ENCODE assay signal across 11 cellular contexts in the genomic region with DNA sequence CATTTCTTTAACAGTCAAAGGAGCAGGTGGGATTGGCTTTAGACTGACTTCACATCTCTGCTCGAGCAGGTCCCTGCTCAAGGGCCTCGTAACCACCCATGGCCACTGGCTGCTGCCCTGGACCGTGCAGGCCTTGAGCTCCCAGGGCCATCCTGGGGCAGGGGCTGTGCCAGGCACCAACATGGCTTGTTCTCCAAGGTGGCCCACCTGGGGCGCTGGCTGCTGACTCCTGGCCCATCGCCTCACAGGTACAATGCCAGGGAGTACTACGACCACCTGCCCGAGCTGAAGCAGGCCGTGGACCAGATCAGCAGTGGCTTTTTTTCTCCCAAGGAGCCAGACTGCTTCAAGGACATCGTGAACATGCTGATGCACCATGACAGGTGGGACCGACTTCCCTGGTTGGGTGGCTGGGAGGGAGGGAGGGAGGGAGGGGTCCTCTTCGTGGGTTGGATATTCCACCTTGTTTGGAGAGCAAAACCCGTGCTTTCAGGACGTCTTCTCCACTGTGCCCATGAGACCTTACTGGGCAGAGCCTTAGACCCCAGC. TPM values are rescaled to one million over a fixed set of nuclear protein-coding genes. Genes with fewer than 3 reads are reported as not detected.
A peak's percentile ranks its signal among the peaks of the same experiment; 100 is the strongest.
DNase-seq lines count a peak whose midpoint lies in the region; ATAC-seq and TF ChIP-seq lines count a peak whose summit lies in the region.
"Had no signal": no experiment of that assay in that cellular context is flagged by ENCODE, and none has a peak within 500 bp of the region (broad histone marks: within the 10 kb centered on the region; RNA-seq: fewer than 3 reads in every experiment).

No MANE protein-coding gene starts in this region.

- no peak overlapping the region for H3K4ac ChIP-seq in IMR-90 (ENCODE audit: low read depth, low read length)

- H2BK20ac ChIP-seq in IMR-90 (ENCODE audit: low read depth, low read length), result no peak overlapping the region

- H3K9me3 ChIP-seq in IMR-90 (ENCODE audit: control insufficient read depth, insufficient read depth, low read length) (no peaks in the 10 kb centered on the region), SJCRH30 (replicated peaks) (no peaks in the 10 kb centered on the region), gastroesophageal sphincter (no peaks in the 10 kb centered on the region)

- H3K4me1 Mint-ChIP-seq in stimulated activated memory B cell treated with anti-CD40 and anti-IgM and Interleukin-4, amounts not matched to agents 10 μg/mL and 1 μg/mL and 100 μg/mL, for 72 hours, result peaks cover 33% of the 10 kb centered on the region

- peaks cover 0 to 18% of the 10 kb centered on the region in 2 experiments; a peak in 1 of 4 replicates for H3K79me1 ChIP-seq in IMR-90 (ENCODE audit: low read depth in 1 of 2, low read length in 2 of 2)

- no peak overlapping the region for H3K23ac ChIP-seq in IMR-90 (ENCODE audit: low read depth, low read length)

- H3K14ac ChIP-seq in IMR-90 (replicated peaks; ENCODE audit: low read depth, low read length), result no peak overlapping the region

- no peak for ATAC-seq in IMR-90 (ENCODE audit: low read depth)
- no peak for ATAC-seq in gastroesophageal sphincter
- ATAC-seq in stimulated activated memory B cell treated with anti-CD40 and anti-IgM and Interleukin-4, amounts not matched to agents 10 μg/mL and 1 μg/mL and 100 μg/mL, for 72 hours, result no peak
- ATAC-seq in GM21447 (IDR thresholded peaks at IDR 0.05; ENCODE audit: unreplicated experiment), result no peak
- ATAC-seq in GM21825 (IDR thresholded peaks at IDR 0.05; ENCODE audit: unreplicated experiment), result no peak

- TF ChIP-seq POLR2A in IMR-90 (IDR thresholded peaks at IDR 0.05; ENCODE audit: low read depth, low read length) (no peak), gastroesophageal sphincter (IDR thresholded peaks at IDR 0.05) (no peak)

- POLR2A ChIA-PET in IMR-90 (lab: Charles Lee; ENCODE audit: unreplicated experiment), result no interaction called here

- TF ChIP-seq RAD21 in IMR-90 (IDR thresholded peaks at IDR 0.05; ENCODE audit: low read length), result no peak

- H3K27me3 ChIP-seq in IMR-90 (ENCODE audit: control insufficient read depth, insufficient read depth, low read length), result no peaks in the 10 kb centered on the region
- H3K27me3 ChIP-seq in SJCRH30, result no peaks in the 10 kb centered on the region
- H3K27me3 ChIP-seq in gastroesophageal sphincter, result no peaks in the 10 kb centered on the region
- H3K27me3 ChIP-seq: brain microvascular endothelial cell had no signal

- H3K36me3 Mint-ChIP-seq in stimulated activated memory B cell treated with anti-CD40 and anti-IgM and Interleukin-4, amounts not matched to agents 10 μg/mL and 1 μg/mL and 100 μg/mL, for 72 hours, result peaks cover 42% of the 10 kb centered on the region
- H3K36me3 Mint-ChIP-seq: naive B cell had no signal

- no peak overlapping the region for H3K27ac ChIP-seq in IMR-90 (ENCODE audit: insufficient read depth, low read length)
- peak overlapping the region; percentile 77 for H3K27ac ChIP-seq in SJCRH30
- peak overlapping the region in 3 of 4 donors; percentile 73 to 75 (median 74) for H3K27ac ChIP-seq in gastroesophageal sphincter
- H3K27ac ChIP-seq: brain microvascular endothelial cell had no signal

- H3K9me1 ChIP-seq in IMR-90 (ENCODE audit: insufficient read depth, low read length), result no peaks in the 10 kb centered on the region; the same call in 1 of the 2 replicates

- no peaks in the 10 kb centered on the region for H3K27me3 Mint-ChIP-seq in stimulated activated memory B cell treated with anti-CD40 and anti-IgM and Interleukin-4, amounts not matched to agents 10 μg/mL and 1 μg/mL and 100 μg/mL, for 72 hours
- H3K27me3 Mint-ChIP-seq: activated naive CD4-positive, alpha-beta T cell treated with anti-CD3 and anti-CD28 coated beads, Interleukin-2, amount 10 ng/mL, durations not matched to agents 7 days and 5 days; B cell; naive B cell had no signal

- H3K4me3 ChIP-seq in IMR-90 (ENCODE audit: insufficient read depth, low read depth, low read length) (no peak overlapping the region), SJCRH30 (no peak overlapping the region), gastroesophageal sphincter (no peak overlapping the region)

- H3K27ac Mint-ChIP-seq in stimulated activated memory B cell treated with anti-CD40 and anti-IgM and Interleukin-4, amounts not matched to agents 10 μg/mL and 1 μg/mL and 100 μg/mL, for 72 hours, result peak overlapping the region; percentile 19
- H3K27ac Mint-ChIP-seq: B cell had no signal

- H2AK5ac ChIP-seq in IMR-90 (ENCODE audit: low read depth, low read length), result no peak overlapping the region

- H2BK5ac ChIP-seq in IMR-90 (ENCODE audit: low read depth, low read length, poor library complexity, severe bottlenecking), result no peak overlapping the region

- dilution Hi-C loops in IMR-90 (cut with HindIII; ENCODE audit: low sequenced_read_pairs, unreplicated experiment), result no loop called here

- H3K56ac ChIP-seq in IMR-90 (ENCODE audit: extremely low read depth, insufficient read depth, low read length), result no peak overlapping the region

- intact Hi-C loops in IMR-90 (cut with micrococcal nuclease), result loop anchor here (1.0 kb wide), 1 partner anchor 105 kb away; no protein-coding TSS in a partner anchor

- 100% methylated on average over 5 of the region's 13 CpGs; no CpG with 5 or more reads in 1 of the 2 experiments for WGBS in IMR-90 (ENCODE audit: extremely low coverage in 2 of 2, insufficient read length in 1 of 2), 2 experiments
- no CpG with 5 or more reads among the region's 13 CpGs for WGBS in gastroesophageal sphincter (ENCODE audit: low coverage in 1 of 2), 2 donors

- TF ChIP-seq EP300 in gastroesophageal sphincter (IDR thresholded peaks at IDR 0.05), result no peak

- no peak overlapping the region for H3K9ac ChIP-seq in IMR-90 (ENCODE audit: low read depth, low read length)

- H3K18ac ChIP-seq in IMR-90 (ENCODE audit: low read depth, low read length), result no peak overlapping the region

- no peak overlapping the region for H3K4me2 ChIP-seq in IMR-90 (ENCODE audit: low read depth, low read length)

- in situ Hi-C loops in IMR-90 (cut with MboI; ENCODE audit: low sequenced_read_pairs), result loop anchor here (10.0 kb wide), 1 partner anchor 99 kb away; a partner anchor contains a TSS

- H4K5ac ChIP-seq in IMR-90 (ENCODE audit: low read depth, low read length), result no peak overlapping the region

- H3K9me3 Mint-ChIP-seq in stimulated activated memory B cell treated with anti-CD40 and anti-IgM and Interleukin-4, amounts not matched to agents 10 μg/mL and 1 μg/mL and 100 μg/mL, for 72 hours, result no peaks in the 10 kb centered on the region
- H3K9me3 Mint-ChIP-seq: activated naive CD4-positive, alpha-beta T cell treated with anti-CD3 and anti-CD28 coated beads, Interleukin-2, amount 10 ng/mL, durations not matched to agents 7 days and 5 days; naive B cell had no signal

- H4K8ac ChIP-seq in IMR-90 (ENCODE audit: low read depth in 2 of 2, low read length in 2 of 2), result no peak overlapping the region

- no peak overlapping the region for H2AK9ac ChIP-seq in IMR-90 (replicated peaks; ENCODE audit: low read depth, low read length, poor library complexity)

- BruUV-seq in IMR-90 (replicated peaks; lab: Mats Ljungman, UMichigan), result no TSS peak

- H3K4me1 ChIP-seq in IMR-90 (ENCODE audit: control insufficient read depth, insufficient read depth, low read length) (peaks cover 6% of the 10 kb centered on the region), SJCRH30 (peaks cover 33% of the 10 kb centered on the region), gastroesophageal sphincter (peaks cover 0 to 54% (median 16%) of the 10 kb centered on the region in 3 donors)

- H2AFZ ChIP-seq in IMR-90 (replicated peaks; ENCODE audit: low read length, poor library complexity), result peak overlapping the region; percentile 44

- TF ChIP-seq CTCF in IMR-90 (conservative IDR thresholded peaks at IDR 0.05; ENCODE audit: low read depth, low read length), result no peak
- no peak for TF ChIP-seq CTCF in gastroesophageal sphincter (IDR thresholded peaks at IDR 0.05)

- H3K4me3 Mint-ChIP-seq in stimulated activated memory B cell treated with anti-CD40 and anti-IgM and Interleukin-4, amounts not matched to agents 10 μg/mL and 1 μg/mL and 100 μg/mL, for 72 hours, result no peak overlapping the region
- H3K4me3 Mint-ChIP-seq: activated naive CD4-positive, alpha-beta T cell treated with anti-CD3 and anti-CD28 coated beads, Interleukin-2, amount 10 ng/mL, durations not matched to agents 7 days and 5 days; B cell; naive B cell had no signal

- DNase-seq in IMR-90 (no peak), SJCRH30 (peak; percentile 53 to 72), NCI-H345 (lab: John Stamatoyannopoulos, UW) (no peak)

- H2BK15ac ChIP-seq in IMR-90 (ENCODE audit: low read depth, low read length), result no peak overlapping the region

- H3K36me3 ChIP-seq in IMR-90 (ENCODE audit: control insufficient read depth, insufficient read depth, low read length) (peaks cover 48% of the 10 kb centered on the region), SJCRH30 (peaks cover 17% of the 10 kb centered on the region; the same call in 1 of the 2 replicates), gastroesophageal sphincter (peaks cover 0 to 86% of the 10 kb centered on the region in 2 donors)

- H4K91ac ChIP-seq in IMR-90 (ENCODE audit: insufficient read depth, low read depth, low read length), result no peak overlapping the region

- no peak overlapping the region for H2BK120ac ChIP-seq in IMR-90 (ENCODE audit: low read depth, low read length)

- CTCF ChIA-PET in IMR-90 (lab: Yijun Ruan, JAX), result interaction anchor here (1.4 to 3.2 kb wide), 3 partner anchors 13 to 105 kb away, joined by 3 to 24 read pairs (median 4); no protein-coding TSS in a partner anchor

- H4K20me1 ChIP-seq in IMR-90 (ENCODE audit: insufficient read depth, low read length), result 0 out of 2 replicates have a peak, but pooled peaks cover 7% of the 10 kb centered on the region

TF ChIP-seq in IMR-90, 13 proteins besides CTCF, POLR2A, EP300 and RAD21 (continues in another document):
- TF ChIP-seq SMC3 (IDR thresholded peaks at IDR 0.05; ENCODE audit: low read depth, low read length) (no peak), BHLHE40 (IDR thresholded peaks at IDR 0.05; ENCODE audit: low read depth, low read length) (no peak), NFE2L2 (IDR thresholded peaks at IDR 0.05; ENCODE audit: low read depth, low read length) (no peak)
- TF ChIP-seq, protein P1, sequence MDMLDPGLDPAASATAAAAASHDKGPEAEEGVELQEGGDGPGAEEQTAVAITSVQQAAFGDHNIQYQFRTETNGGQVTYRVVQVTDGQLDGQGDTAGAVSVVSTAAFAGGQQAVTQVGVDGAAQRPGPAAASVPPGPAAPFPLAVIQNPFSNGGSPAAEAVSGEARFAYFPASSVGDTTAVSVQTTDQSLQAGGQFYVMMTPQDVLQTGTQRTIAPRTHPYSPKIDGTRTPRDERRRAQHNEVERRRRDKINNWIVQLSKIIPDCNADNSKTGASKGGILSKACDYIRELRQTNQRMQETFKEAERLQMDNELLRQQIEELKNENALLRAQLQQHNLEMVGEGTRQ (IDR thresholded peaks at IDR 0.05; ENCODE audit: low read depth, low read length), result no peak

RNA-seq across cellular contexts. Expression of a gene that starts 46.1 kb away (rescaled TPM):
- total RNA-seq in IMR-90 (2012; rRNA removed) (72.4 and 81.4 TPM in 2 replicates), gastroesophageal sphincter (100 to 1,000 TPM; 131 to 663 (median 337) TPM)
- polyA plus RNA-seq in IMR-90 (2012; rRNA removed), result 83.1 TPM in 2 replicates
- polyA plus RNA-seq in IMR-90 (2012; cell fraction: cytosol; rRNA removed), result 62.2 and 67.4 TPM in 2 replicates
- 106 and 206 TPM in 2 replicates for polyA plus RNA-seq in IMR-90 (2012; cell fraction: nucleus; rRNA removed; ENCODE audit: low replicate concordance)
- total RNA-seq in SJCRH30 (2014; rRNA removed; shearing (Covaris generic)), result 39.1 and 42.3 TPM in 2 replicates

Comparison
In these comparisons a context has a peak if more than half of its experiments do, and no peak if none do; other contexts are left out.
1. DNase-seq: peak in SJCRH30 (2 of 2); none in IMR-90 (single experiment) and NCI-H345 (single experiment).